31 cellular contexts compared by ENCODE assay signal in genomic region chr6:53873922-53874321, GRCh38.
"Had no signal": no experiment of that assay in that cellular context is flagged by ENCODE, and none has a peak within 500 bp of the region (broad histone marks: within the 10 kb centered on the region; RNA-seq: fewer than 3 reads in every experiment).

No MANE protein-coding gene starts in this region.

- H3K27ac ChIP-seq: cardiac muscle cell, Peyer's patch, RWPE1, SJSA1 had no signal

- H3K27ac Mint-ChIP-seq: activated CD8-positive, alpha-beta memory T cell treated with anti-CD3 and anti-CD28 coated beads, Interleukin-2, amount 10 ng/mL, durations not matched to agents 7 days and 5 days; activated naive CD4-positive, alpha-beta T cell treated with anti-CD3 and anti-CD28 coated beads, Interleukin-2, amount 50 U/mL, for 72 hours; activated naive CD8-positive, alpha-beta T cell treated with anti-CD3 and anti-CD28 coated beads, Interleukin-2, amount 50 U/mL, for 24 hours; activated T-cell treated with anti-CD3 and anti-CD28 coated beads, Interleukin-2, amount 50 U/mL, for 24 hours; activated T-helper 1 cell treated with anti-CD3 and anti-CD28 coated beads, Interleukin-12 subunit alpha, Interleukin-12 subunit beta, Interleukin-2, Interleukin-4 antibody, amounts not matched to agents 30 ng/mL and 10 ng/mL and 1 ng/mL, durations not matched to agents 14 hours and 24 hours and 36 hours; brain; T-helper 2 cell treated with Interferon-gamma antibody and Interleukin-4, amounts not matched to agents 5 μg/mL and 100 μg/mL, for 36 hours; WTC11 had no signal

- H3K4me1 ChIP-seq: Peyer's patch had no signal

- H3K4me3 ChIP-seq: cardiac muscle cell, MG63, Peyer's patch, SJSA1 had no signal

- H3K27me3 ChIP-seq: cardiac muscle cell, MG63, Peyer's patch, SJSA1 had no signal

- H3K4me3 Mint-ChIP-seq: activated CD8-positive, alpha-beta memory T cell treated with anti-CD3 and anti-CD28 coated beads, Interleukin-2, amount 10 ng/mL, durations not matched to agents 7 days and 5 days; activated naive CD8-positive, alpha-beta T cell treated with anti-CD3 and anti-CD28 coated beads, Interleukin-2, amount 50 U/mL, for 24 hours; activated T-cell treated with anti-CD3 and anti-CD28 coated beads, Interleukin-2, amount 50 U/mL, for 24 hours; activated T-helper 1 cell treated with anti-CD3 and anti-CD28 coated beads, Interleukin-12 subunit alpha, Interleukin-12 subunit beta, Interleukin-2, Interleukin-4 antibody, amounts not matched to agents 30 ng/mL and 10 ng/mL and 1 ng/mL, durations not matched to agents 14 hours and 24 hours and 36 hours; brain; T-helper 2 cell treated with Interferon-gamma antibody and Interleukin-4, amounts not matched to agents 5 μg/mL and 100 μg/mL, for 36 hours; WTC11 had no signal

- H3K4me1 Mint-ChIP-seq: activated CD8-positive, alpha-beta memory T cell treated with anti-CD3 and anti-CD28 coated beads, Interleukin-2, amount 10 ng/mL, durations not matched to agents 7 days and 5 days; activated naive CD8-positive, alpha-beta T cell treated with anti-CD3 and anti-CD28 coated beads, Interleukin-2, amount 50 U/mL, for 24 hours had no signal

- DNase-seq: activated CD4-positive, alpha-beta T cell treated with anti-CD3 and anti-CD28 coated beads for 48 hours; activated CD4-positive, alpha-beta T cell treated with anti-CD3 and anti-CD28 coated beads, Interleukin-2, amount 50 U/mL, for 4 hours; activated CD4-positive, CD25-positive, alpha-beta regulatory T cell treated with anti-CD3 and anti-CD28 coated beads, Interleukin-2, amount 50 U/mL, for 72 hours; activated CD8-positive, alpha-beta memory T cell treated with anti-CD3 and anti-CD28 coated beads, Interleukin-2, amount 10 ng/mL, durations not matched to agents 7 days and 5 days; activated effector memory CD4-positive, alpha-beta T cell treated with anti-CD3 and anti-CD28 coated beads, Interleukin-2, amount 50 U/mL, for 16 hours; activated naive CD4-positive, alpha-beta T cell treated with Interleukin-2 at 50 U/mL for 16 hours; activated naive CD8-positive, alpha-beta T cell treated with anti-CD3 and anti-CD28 coated beads, Interleukin-2, amount 50 U/mL, for 24 hours; activated T-cell treated with anti-CD3 and anti-CD28 coated beads, Interleukin-2, amount 50 U/mL, for 24 hours; amygdala; Kasumi-1; MG63; MV-4-11; NCI-H1105; NCI-H1436; NCI-H1694 treated with DMSO at 0.1 percent for 48 hours; NCI-H2029 treated with DMSO at 0.1 percent for 48 hours; NCI-H446; NCI-H524; Peyer's patch; SHP77; SW 1271 had no signal

- FAIRE-seq: astrocyte had no signal

- H3K27me3 Mint-ChIP-seq: activated CD8-positive, alpha-beta memory T cell treated with anti-CD3 and anti-CD28 coated beads, Interleukin-2, amount 10 ng/mL, durations not matched to agents 7 days and 5 days; activated naive CD8-positive, alpha-beta T cell treated with anti-CD3 and anti-CD28 coated beads, Interleukin-2, amount 50 U/mL, for 24 hours; activated T-cell treated with anti-CD3 and anti-CD28 coated beads, Interleukin-2, amount 50 U/mL, for 24 hours; brain had no signal

- H3K36me3 ChIP-seq: cardiac muscle cell, MG63, Peyer's patch, SJSA1 had no signal

- H3K9me3 Mint-ChIP-seq: T-helper 2 cell treated with Interferon-gamma antibody and Interleukin-4, amounts not matched to agents 5 μg/mL and 100 μg/mL, for 36 hours had no signal

- H3K9me3 ChIP-seq: MG63, Peyer's patch, SJSA1 had no signal

- ATAC-seq: activated CD8-positive, alpha-beta memory T cell treated with anti-CD3 and anti-CD28 coated beads, Interleukin-2, amount 10 ng/mL, durations not matched to agents 7 days and 5 days; activated naive CD4-positive, alpha-beta T cell treated with anti-CD3 and anti-CD28 coated beads, Interleukin-2, amount 50 U/mL, for 72 hours; activated naive CD8-positive, alpha-beta T cell treated with anti-CD3 and anti-CD28 coated beads, Interleukin-2, amount 50 U/mL, for 24 hours; SK-N-SH treated with all-trans-retinoic acid at 6 μM for 48 hours; WTC11 had no signal
